In genomic region chr17:40751065-40751464, GRCh38 we compare ENCODE assay signal across 37 cellular contexts. TPM values are rescaled to one million over a fixed set of nuclear protein-coding genes. Genes with fewer than 3 reads are reported as not detected.
"Had no signal": no experiment of that assay in that cellular context is flagged by ENCODE, and none has a peak within 500 bp of the region (broad histone marks: within the 10 kb centered on the region; RNA-seq: fewer than 3 reads in every experiment).

No MANE protein-coding gene starts in this region.

- H3K27ac Mint-ChIP-seq: activated CD4-positive, alpha-beta memory T cell treated with anti-CD3 and anti-CD28 coated beads, Interleukin-2, amount 10 ng/mL, durations not matched to agents 7 days and 5 days; activated CD4-positive, alpha-beta T cell treated with anti-CD3 and anti-CD28 coated beads for 36 hours; activated CD8-positive, alpha-beta memory T cell treated with anti-CD3 and anti-CD28 coated beads, Interleukin-2, amount 10 ng/mL, durations not matched to agents 7 days and 5 days; activated CD8-positive, alpha-beta T cell treated with anti-CD3 and anti-CD28 coated beads, Interleukin-2, amount 10 ng/mL, durations not matched to agents 7 days and 5 days; activated naive CD4-positive, alpha-beta T cell treated with anti-CD3 and anti-CD28 coated beads, Interleukin-2, amount 10 ng/mL, durations not matched to agents 7 days and 5 days; activated naive CD4-positive, alpha-beta T cell treated with anti-CD3 and anti-CD28 coated beads, Interleukin-2, amount 50 U/mL, for 24 hours; activated naive CD8-positive, alpha-beta T cell; activated naive CD8-positive, alpha-beta T cell treated with anti-CD3 and anti-CD28 coated beads, Interleukin-2, amount 10 ng/mL, durations not matched to agents 7 days and 5 days; activated naive CD8-positive, alpha-beta T cell treated with anti-CD3 and anti-CD28 coated beads, Interleukin-2, amount 50 U/mL, for 24 hours; activated T-cell treated with anti-CD3 and anti-CD28 coated beads, Interleukin-2, amount 50 U/mL, for 24 hours; activated T-helper 2 cell treated with anti-CD3 and anti-CD28 coated beads, Interferon-gamma antibody, Interleukin-2, Interleukin-4, amounts not matched to agents 10 μg/mL and 5 μg/mL and 100 μg/mL, durations not matched to agents 14 hours and 24 hours and 36 hours; T-helper 1 cell treated with Interleukin-12 subunit alpha and Interleukin-12 subunit beta and Interleukin-4 antibody, amounts not matched to agents 30 μg/mL and 1 μg/mL, for 36 hours; T-helper 2 cell treated with Interferon-gamma antibody and Interleukin-4, amounts not matched to agents 5 μg/mL and 100 μg/mL, for 36 hours had no signal

- H3K4me1 ChIP-seq: body of pancreas, breast epithelium had no signal

- H3K9me3 Mint-ChIP-seq: activated naive CD4-positive, alpha-beta T cell treated with anti-CD3 and anti-CD28 coated beads, Interleukin-2, amount 50 U/mL, for 24 hours; activated naive CD8-positive, alpha-beta T cell treated with anti-CD3 and anti-CD28 coated beads, Interleukin-2, amount 50 U/mL, for 24 hours; T-helper 2 cell treated with Interferon-gamma antibody and Interleukin-4, amounts not matched to agents 5 μg/mL and 100 μg/mL, for 36 hours had no signal

- H3K4me3 Mint-ChIP-seq: activated CD4-positive, alpha-beta memory T cell treated with anti-CD3 and anti-CD28 coated beads, Interleukin-2, amount 10 ng/mL, durations not matched to agents 7 days and 5 days; activated CD4-positive, alpha-beta T cell treated with anti-CD3 and anti-CD28 coated beads for 36 hours; activated CD8-positive, alpha-beta memory T cell treated with anti-CD3 and anti-CD28 coated beads, Interleukin-2, amount 10 ng/mL, durations not matched to agents 7 days and 5 days; activated CD8-positive, alpha-beta T cell treated with anti-CD3 and anti-CD28 coated beads, Interleukin-2, amount 10 ng/mL, durations not matched to agents 7 days and 5 days; activated naive CD4-positive, alpha-beta T cell treated with anti-CD3 and anti-CD28 coated beads, Interleukin-2, amount 10 ng/mL, durations not matched to agents 7 days and 5 days; activated naive CD4-positive, alpha-beta T cell treated with anti-CD3 and anti-CD28 coated beads, Interleukin-2, amount 50 U/mL, for 24 hours; activated naive CD8-positive, alpha-beta T cell; activated naive CD8-positive, alpha-beta T cell treated with anti-CD3 and anti-CD28 coated beads, Interleukin-2, amount 10 ng/mL, durations not matched to agents 7 days and 5 days; activated naive CD8-positive, alpha-beta T cell treated with anti-CD3 and anti-CD28 coated beads, Interleukin-2, amount 50 U/mL, for 24 hours; activated T-cell treated with anti-CD3 and anti-CD28 coated beads, Interleukin-2, amount 50 U/mL, for 24 hours; T-helper 1 cell treated with Interleukin-12 subunit alpha and Interleukin-12 subunit beta and Interleukin-4 antibody, amounts not matched to agents 30 μg/mL and 1 μg/mL, for 36 hours; T-helper 2 cell treated with Interferon-gamma antibody and Interleukin-4, amounts not matched to agents 5 μg/mL and 100 μg/mL, for 36 hours had no signal

- H3K36me3 ChIP-seq: brain microvascular endothelial cell, breast epithelium had no signal

- H3K4me1 Mint-ChIP-seq: activated CD4-positive, alpha-beta memory T cell treated with anti-CD3 and anti-CD28 coated beads, Interleukin-2, amount 10 ng/mL, durations not matched to agents 7 days and 5 days; activated CD4-positive, alpha-beta T cell treated with anti-CD3 and anti-CD28 coated beads for 36 hours; activated CD8-positive, alpha-beta memory T cell treated with anti-CD3 and anti-CD28 coated beads, Interleukin-2, amount 10 ng/mL, durations not matched to agents 7 days and 5 days; activated naive CD4-positive, alpha-beta T cell treated with anti-CD3 and anti-CD28 coated beads, Interleukin-2, amount 10 ng/mL, durations not matched to agents 7 days and 5 days; activated naive CD4-positive, alpha-beta T cell treated with anti-CD3 and anti-CD28 coated beads, Interleukin-2, amount 50 U/mL, for 24 hours; activated naive CD8-positive, alpha-beta T cell treated with anti-CD3 and anti-CD28 coated beads, Interleukin-2, amount 10 ng/mL, durations not matched to agents 7 days and 5 days; activated naive CD8-positive, alpha-beta T cell treated with anti-CD3 and anti-CD28 coated beads, Interleukin-2, amount 50 U/mL, for 24 hours had no signal

- DNase-seq: activated CD4-positive, alpha-beta memory T cell treated with anti-CD3 and anti-CD28 coated beads, Interleukin-2, amount 10 ng/mL, durations not matched to agents 7 days and 5 days; activated CD4-positive, alpha-beta T cell treated with anti-CD3 and anti-CD28 coated beads for 1 hour; activated CD4-positive, alpha-beta T cell treated with anti-CD3 and anti-CD28 coated beads for 36 hours; activated CD4-positive, alpha-beta T cell treated with anti-CD3 and anti-CD28 coated beads for 48 hours; activated CD4-positive, alpha-beta T cell treated with anti-CD3 and anti-CD28 coated beads, Interleukin-2, amount 50 U/mL, for 1 hour; activated CD4-positive, alpha-beta T cell treated with anti-CD3 and anti-CD28 coated beads, Interleukin-2, amount 50 U/mL, for 48 hours; activated CD4-positive, CD25-positive, alpha-beta regulatory T cell; activated CD8-positive, alpha-beta memory T cell treated with anti-CD3 and anti-CD28 coated beads for 24 hours; activated CD8-positive, alpha-beta memory T cell treated with anti-CD3 and anti-CD28 coated beads, Interleukin-2, amount 10 ng/mL, durations not matched to agents 7 days and 5 days; activated CD8-positive, alpha-beta memory T cell treated with anti-CD3 and anti-CD28 coated beads, Interleukin-2, amount 50 U/mL, for 48 hours; activated CD8-positive, alpha-beta T cell treated with anti-CD3 and anti-CD28 coated beads, Interleukin-2, amount 10 ng/mL, durations not matched to agents 7 days and 5 days; activated effector memory CD4-positive, alpha-beta T cell treated with Interleukin-2 at 50 U/mL for 16 hours; activated gamma-delta T cell; activated naive CD4-positive, alpha-beta T cell treated with anti-CD3 and anti-CD28 coated beads, Interleukin-2, amount 10 ng/mL, durations not matched to agents 7 days and 5 days; activated naive CD4-positive, alpha-beta T cell treated with Interleukin-2 at 50 U/mL for 16 hours; activated naive CD8-positive, alpha-beta T cell treated with anti-CD3 and anti-CD28 coated beads, Interleukin-2, amount 10 ng/mL, durations not matched to agents 7 days and 5 days; activated naive CD8-positive, alpha-beta T cell treated with anti-CD3 and anti-CD28 coated beads, Interleukin-2, amount 50 U/mL, for 24 hours; activated T-cell treated with anti-CD3 and anti-CD28 coated beads, Interleukin-2, amount 50 U/mL, for 24 hours; activated T-cell treated with anti-CD3 and anti-CD28 coated beads, Interleukin-2, amount 50 U/mL, for 48 hours; aorta; body of pancreas; brain microvascular endothelial cell; central memory CD4-positive, alpha-beta T cell; T-helper 1 cell; T-helper 2 cell; T-helper 9 cell had no signal

- H3K36me3 Mint-ChIP-seq: activated CD8-positive, alpha-beta memory T cell treated with anti-CD3 and anti-CD28 coated beads, Interleukin-2, amount 10 ng/mL, durations not matched to agents 7 days and 5 days; activated naive CD4-positive, alpha-beta T cell treated with anti-CD3 and anti-CD28 coated beads, Interleukin-2, amount 10 ng/mL, durations not matched to agents 7 days and 5 days; activated naive CD4-positive, alpha-beta T cell treated with anti-CD3 and anti-CD28 coated beads, Interleukin-2, amount 50 U/mL, for 24 hours; activated naive CD8-positive, alpha-beta T cell; activated naive CD8-positive, alpha-beta T cell treated with anti-CD3 and anti-CD28 coated beads, Interleukin-2, amount 10 ng/mL, durations not matched to agents 7 days and 5 days had no signal

- ATAC-seq: activated CD4-positive, alpha-beta T cell treated with anti-CD3 and anti-CD28 coated beads for 36 hours; activated CD4-positive, CD25-positive, alpha-beta regulatory T cell treated with anti-CD3 and anti-CD28 coated beads, Interleukin-2, amount 50 U/mL, for 24 hours; activated CD8-positive, alpha-beta memory T cell treated with anti-CD3 and anti-CD28 coated beads, Interleukin-2, amount 10 ng/mL, durations not matched to agents 7 days and 5 days; activated CD8-positive, alpha-beta T cell treated with anti-CD3 and anti-CD28 coated beads, Interleukin-2, amount 10 ng/mL, durations not matched to agents 7 days and 5 days; activated naive CD8-positive, alpha-beta T cell treated with anti-CD3 and anti-CD28 coated beads, Interleukin-2, amount 50 U/mL, for 24 hours; body of pancreas had no signal

- H3K9me3 ChIP-seq: body of pancreas, breast epithelium had no signal

- H3K4me3 ChIP-seq: body of pancreas, breast epithelium had no signal

- H3K27ac ChIP-seq: body of pancreas, brain microvascular endothelial cell, breast epithelium, VCaP had no signal

RNA-seq across cellular contexts. Expression of gene KRT25, which starts 4.1 kb away (rescaled TPM):
- total RNA-seq: activated CD4-positive, alpha-beta memory T cell treated with anti-CD3 and anti-CD28 coated beads, Interleukin-2, amount 10 ng/mL, durations not matched to agents 7 days and 5 days; activated CD4-positive, alpha-beta T cell treated with anti-CD3 and anti-CD28 coated beads for 36 hours; activated CD8-positive, alpha-beta memory T cell treated with anti-CD3 and anti-CD28 coated beads, Interleukin-2, amount 10 ng/mL, durations not matched to agents 7 days and 5 days; activated CD8-positive, alpha-beta T cell treated with anti-CD3 and anti-CD28 coated beads, Interleukin-2, amount 10 ng/mL, durations not matched to agents 7 days and 5 days; activated naive CD8-positive, alpha-beta T cell treated with anti-CD3 and anti-CD28 coated beads, Interleukin-2, amount 10 ng/mL, durations not matched to agents 7 days and 5 days; activated T-helper 2 cell treated with anti-CD3 and anti-CD28 coated beads, Interferon-gamma antibody, Interleukin-2, Interleukin-4, amounts not matched to agents 10 μg/mL and 5 μg/mL and 100 μg/mL, durations not matched to agents 14 hours and 24 hours and 36 hours; aorta; astrocyte; body of pancreas; breast epithelium; cardiac septum; cerebellum had no signal

RNA-seq across cellular contexts. Expression of gene KRT26, which starts 20.9 kb away (rescaled TPM):
- total RNA-seq: activated CD4-positive, alpha-beta memory T cell treated with anti-CD3 and anti-CD28 coated beads, Interleukin-2, amount 10 ng/mL, durations not matched to agents 7 days and 5 days; activated CD4-positive, alpha-beta T cell treated with anti-CD3 and anti-CD28 coated beads for 36 hours; activated CD8-positive, alpha-beta memory T cell treated with anti-CD3 and anti-CD28 coated beads, Interleukin-2, amount 10 ng/mL, durations not matched to agents 7 days and 5 days; activated CD8-positive, alpha-beta T cell treated with anti-CD3 and anti-CD28 coated beads, Interleukin-2, amount 10 ng/mL, durations not matched to agents 7 days and 5 days; activated naive CD8-positive, alpha-beta T cell treated with anti-CD3 and anti-CD28 coated beads, Interleukin-2, amount 10 ng/mL, durations not matched to agents 7 days and 5 days; activated T-helper 2 cell treated with anti-CD3 and anti-CD28 coated beads, Interferon-gamma antibody, Interleukin-2, Interleukin-4, amounts not matched to agents 10 μg/mL and 5 μg/mL and 100 μg/mL, durations not matched to agents 14 hours and 24 hours and 36 hours; aorta; astrocyte; body of pancreas; breast epithelium; cardiac septum; cerebellum had no signal

RNA-seq across cellular contexts. Expression of gene KRT27, which starts 31.3 kb away (rescaled TPM):
- total RNA-seq: activated CD4-positive, alpha-beta memory T cell treated with anti-CD3 and anti-CD28 coated beads, Interleukin-2, amount 10 ng/mL, durations not matched to agents 7 days and 5 days; activated CD4-positive, alpha-beta T cell treated with anti-CD3 and anti-CD28 coated beads for 36 hours; activated CD8-positive, alpha-beta memory T cell treated with anti-CD3 and anti-CD28 coated beads, Interleukin-2, amount 10 ng/mL, durations not matched to agents 7 days and 5 days; activated CD8-positive, alpha-beta T cell treated with anti-CD3 and anti-CD28 coated beads, Interleukin-2, amount 10 ng/mL, durations not matched to agents 7 days and 5 days; activated naive CD8-positive, alpha-beta T cell treated with anti-CD3 and anti-CD28 coated beads, Interleukin-2, amount 10 ng/mL, durations not matched to agents 7 days and 5 days; activated T-helper 2 cell treated with anti-CD3 and anti-CD28 coated beads, Interferon-gamma antibody, Interleukin-2, Interleukin-4, amounts not matched to agents 10 μg/mL and 5 μg/mL and 100 μg/mL, durations not matched to agents 14 hours and 24 hours and 36 hours; aorta; astrocyte; body of pancreas; breast epithelium; cardiac septum had no signal

RNA-seq across cellular contexts. Expression of gene KRT24, which starts 47.5 kb away (rescaled TPM):
- total RNA-seq: activated CD4-positive, alpha-beta memory T cell treated with anti-CD3 and anti-CD28 coated beads, Interleukin-2, amount 10 ng/mL, durations not matched to agents 7 days and 5 days; activated CD4-positive, alpha-beta T cell treated with anti-CD3 and anti-CD28 coated beads for 36 hours; activated CD8-positive, alpha-beta memory T cell treated with anti-CD3 and anti-CD28 coated beads, Interleukin-2, amount 10 ng/mL, durations not matched to agents 7 days and 5 days; activated CD8-positive, alpha-beta T cell treated with anti-CD3 and anti-CD28 coated beads, Interleukin-2, amount 10 ng/mL, durations not matched to agents 7 days and 5 days; activated naive CD8-positive, alpha-beta T cell treated with anti-CD3 and anti-CD28 coated beads, Interleukin-2, amount 10 ng/mL, durations not matched to agents 7 days and 5 days; activated T-helper 2 cell treated with anti-CD3 and anti-CD28 coated beads, Interferon-gamma antibody, Interleukin-2, Interleukin-4, amounts not matched to agents 10 μg/mL and 5 μg/mL and 100 μg/mL, durations not matched to agents 14 hours and 24 hours and 36 hours; aorta; astrocyte; body of pancreas; breast epithelium; cardiac septum; cerebellum had no signal

RNA-seq across cellular contexts. Expression of gene KRT28, which starts 48.7 kb away (rescaled TPM):
- total RNA-seq: activated CD4-positive, alpha-beta memory T cell treated with anti-CD3 and anti-CD28 coated beads, Interleukin-2, amount 10 ng/mL, durations not matched to agents 7 days and 5 days; activated CD4-positive, alpha-beta T cell treated with anti-CD3 and anti-CD28 coated beads for 36 hours; activated CD8-positive, alpha-beta memory T cell treated with anti-CD3 and anti-CD28 coated beads, Interleukin-2, amount 10 ng/mL, durations not matched to agents 7 days and 5 days; activated CD8-positive, alpha-beta T cell treated with anti-CD3 and anti-CD28 coated beads, Interleukin-2, amount 10 ng/mL, durations not matched to agents 7 days and 5 days; activated naive CD8-positive, alpha-beta T cell treated with anti-CD3 and anti-CD28 coated beads, Interleukin-2, amount 10 ng/mL, durations not matched to agents 7 days and 5 days; activated T-helper 2 cell treated with anti-CD3 and anti-CD28 coated beads, Interferon-gamma antibody, Interleukin-2, Interleukin-4, amounts not matched to agents 10 μg/mL and 5 μg/mL and 100 μg/mL, durations not matched to agents 14 hours and 24 hours and 36 hours; aorta; astrocyte; body of pancreas; breast epithelium; cardiac septum; cerebellum had no signal
